Comparison of ENCODE assay signal across 8 cellular contexts in genomic region chr22:31944700-31945477, GRCh38. TPM values are rescaled to one million over a fixed set of nuclear protein-coding genes. Genes with fewer than 3 reads are reported as not detected.
A peak's percentile ranks its signal among the peaks of the same experiment; 100 is the strongest.
DNase-seq lines count a peak whose midpoint lies in the region; ATAC-seq, FAIRE-seq and TF ChIP-seq lines count a peak whose summit lies in the region.

No MANE protein-coding gene starts in this region.

- peak overlapping the region; percentile 88 for H3K4me2 ChIP-seq in HepG2 (ENCODE audit: low read depth, low read length)

- 10% methylated on average over 2 of the region's 77 CpGs for WGBS in HepG2 (ENCODE audit: low lambda C conversion rate)

- no peak; a peak in 1 of 4 replicates for TF ChIP-seq POLR2A in HepG2 (IDR thresholded peaks at IDR 0.05; ENCODE audit: insufficient read depth in 1 of 2, low read depth in 2 of 2, low read length in 2 of 2)

- peaks cover 44% of the 10 kb centered on the region for H3K4me1 ChIP-seq in HepG2 (ENCODE audit: insufficient read depth, low read length)

- peak overlapping the region; percentile 86 for H3K27ac ChIP-seq in HepG2 (ENCODE audit: extremely low read length, insufficient read depth, low read length)

- H3K36me3 ChIP-seq in HepG2 (replicated peaks in 1 of 2; ENCODE audit: control insufficient read depth in 1 of 2, insufficient read depth in 2 of 2, low read length in 2 of 2), result peaks cover 0 to 1% of the 10 kb centered on the region in 2 experiments; a peak in 3 of 5 replicates

- CTCF ChIA-PET in HepG2 (lab: Yijun Ruan, JAX; ENCODE audit: low intra/inter-chr PET ratio, low total read pairs), result no interaction called here

- TF ChIP-seq CTCF in HepG2 (CRISPR knock-in tag; IDR thresholded peaks at IDR 0.05), result 0 out of 2 replicates have a peak, but pooled peaks have one; percentile 7

- H3K9me3 ChIP-seq in HepG2 (ENCODE audit: low read length), result no peaks in the 10 kb centered on the region

- H2AFZ ChIP-seq in HepG2 (ENCODE audit: low read length), result no peak overlapping the region

- DNase-seq in activated CD4-positive, CD25-positive, alpha-beta regulatory T cell (lab: John Stamatoyannopoulos, UW), result peak; percentile 9 to 49 (median 35)
- no peak for DNase-seq in activated CD4-positive, CD25-positive, alpha-beta regulatory T cell treated with anti-CD3 and anti-CD28 coated beads, Interleukin-2, amount 50 U/mL, for 72 hours
- DNase-seq in SW480 (ENCODE audit: low spot score) (peak; percentile 18), cerebellum (ENCODE audit: low spot score) (peak; percentile 56), HepG2 (ENCODE audit: low spot score) (no peak), NCI-H510A treated with DMSO at 0.1 percent for 48 hours (lab: John Stamatoyannopoulos, UW) (no peak)
- DNase-seq in stimulated activated CD4-positive, alpha-beta T cell treated with anti-CD3 and anti-CD28 coated beads, TNF-alpha, amount 100 ng/mL, for 4 hours (ENCODE audit: low read depth in 3 of 3), result peak in 2 of 3 experiments; percentile 14 to 19

- H4K20me1 ChIP-seq in HepG2 (ENCODE audit: insufficient read depth, low read length), result peaks cover 4% of the 10 kb centered on the region; the same call in 1 of the 2 replicates

- FAIRE-seq in HepG2 (lab: Jason Lieb, UNC), result no peak

- BruUV-seq in HepG2 (replicated peaks; lab: Mats Ljungman, UMichigan), result no TSS peak

- H3K9ac ChIP-seq in HepG2 (ENCODE audit: insufficient read depth, low read depth, low read length), result peak overlapping the region; percentile 90

- H3K79me2 ChIP-seq in HepG2 (ENCODE audit: insufficient read depth, low read length), result peaks cover 42% of the 10 kb centered on the region

- in situ Hi-C loops in HepG2 (cut with HindIII; ENCODE audit: extremely low pct_ligation_motif_present, low pct_unique_long_range_greater_than_20kb), result loop anchor here (5.0 to 10.0 kb wide), 2 partner anchors 73 to 190 kb away; partner anchors contain the start of genes DEPDC5 and PRR14L

- TF ChIP-seq RAD21 in HepG2 (CRISPR knock-in tag; IDR thresholded peaks at IDR 0.05), result no peak; the same call in 1 of the 2 replicates

- TF ChIP-seq EP300 in HepG2 (IDR thresholded peaks at IDR 0.05; ENCODE audit: low read depth in 2 of 2, low read length in 2 of 2) (no peak), HepG2 (CRISPR knock-in tag; IDR thresholded peaks at IDR 0.05; ENCODE audit: borderline replicate concordance) (no peak)

- POLR2A ChIA-PET in HepG2 (lab: Yijun Ruan, JAX), result interaction anchor here (0.7 to 2.2 kb wide), 5 partner anchors 10 to 132 kb away, joined by 3 to 10 read pairs (median 4); no protein-coding TSS in a partner anchor

- ATAC-seq in HG03039 (IDR thresholded peaks at IDR 0.05; ENCODE audit: unreplicated experiment), result peak; percentile 21
- peak; percentile 30 for ATAC-seq in HepG2

- no peaks in the 10 kb centered on the region; a peak in 1 of 5 replicates for H3K27me3 ChIP-seq in HepG2 (ENCODE audit: control insufficient read depth in 1 of 2, insufficient read depth in 2 of 2, low read length in 2 of 2)

- peak overlapping the region; percentile 56 to 94 (median 94) for H3K4me3 ChIP-seq in HepG2 (replicated peaks in 1 of 3; ENCODE audit: insufficient read depth in 1 of 3, low read depth in 2 of 3, low read length in 3 of 3)

- intact Hi-C loops in HepG2 (cut with micrococcal nuclease; ENCODE audit: unreplicated experiment), result loop anchor here (1.0 kb wide), 1 partner anchor 284 kb away; no protein-coding TSS in a partner anchor

TF ChIP-seq in HepG2, 621 proteins besides CTCF, POLR2A, EP300 and RAD21 (continues in another document):
- no peak for TF ChIP-seq MAFG (CRISPR knock-in tag; IDR thresholded peaks at IDR 0.05)
- TF ChIP-seq ZBTB7B (CRISPR knock-in tag; IDR thresholded peaks at IDR 0.05), result peak; percentile 70; the same call in 1 of the 2 replicates
- no peak for TF ChIP-seq SCMH1 (CRISPR knock-in tag; IDR thresholded peaks at IDR 0.05; ENCODE audit: borderline replicate concordance)
- TF ChIP-seq ZNF280B (CRISPR knock-in tag; IDR thresholded peaks at IDR 0.05; ENCODE audit: borderline replicate concordance), result no peak
- TF ChIP-seq ASH2L (IDR thresholded peaks at IDR 0.05; ENCODE audit: insufficient read length, low read depth, low read length), result peak; percentile 18
- TF ChIP-seq ZNF766 (CRISPR knock-in tag; IDR thresholded peaks at IDR 0.05; ENCODE audit: borderline replicate concordance), result peak; percentile 8; the same call in 1 of the 2 replicates
- TF ChIP-seq ZNF761 (CRISPR knock-in tag; conservative IDR thresholded peaks at IDR 0.05), result no peak
- TF ChIP-seq RBM39 (IDR thresholded peaks at IDR 0.05; ENCODE audit: low read depth, low read length, poor library complexity, severe bottlenecking), result no peak
- TF ChIP-seq PCBP1 (IDR thresholded peaks at IDR 0.05; ENCODE audit: borderline replicate concordance, low read depth, low read length), result no peak
- TF ChIP-seq NFE2 (CRISPR knock-in tag; IDR thresholded peaks at IDR 0.05), result no peak
- TF ChIP-seq ZNF547 (CRISPR knock-in tag; IDR thresholded peaks at IDR 0.05), result no peak
- peak; percentile 26; the same call in 1 of the 2 replicates for TF ChIP-seq DMAP1 (CRISPR knock-in tag; IDR thresholded peaks at IDR 0.05)
- TF ChIP-seq KLF12 (CRISPR knock-in tag; IDR thresholded peaks at IDR 0.05; ENCODE audit: borderline replicate concordance), result peak; percentile 74; the same call in 1 of the 2 replicates
- TF ChIP-seq ZBTB25 (CRISPR knock-in tag; IDR thresholded peaks at IDR 0.05), result no peak
- no peak for TF ChIP-seq ATF4 (CRISPR knock-in tag; IDR thresholded peaks at IDR 0.05)
- TF ChIP-seq PRMT3 (CRISPR knock-in tag; IDR thresholded peaks at IDR 0.05; ENCODE audit: borderline replicate concordance, low read depth), result no peak
- no peak for TF ChIP-seq BRCA1 (CRISPR knock-in tag; IDR thresholded peaks at IDR 0.05)
- no peak for TF ChIP-seq ZNF337 (CRISPR knock-in tag; IDR thresholded peaks at IDR 0.05; ENCODE audit: borderline replicate concordance, low read depth)
- 0 out of 2 replicates have a peak, but pooled peaks have one; percentile 32 for TF ChIP-seq ZFP90 (CRISPR knock-in tag; IDR thresholded peaks at IDR 0.05; ENCODE audit: borderline replicate concordance)
- no peak for TF ChIP-seq ZNF703 (CRISPR knock-in tag; IDR thresholded peaks at IDR 0.05; ENCODE audit: borderline replicate concordance)
- no peak for TF ChIP-seq ZBTB42 (CRISPR knock-in tag; IDR thresholded peaks at IDR 0.05)

RNA-seq across cellular contexts. Expression of gene YWHAH, which starts 0.6 kb away (rescaled TPM):
- 128 TPM for total RNA-seq in cerebellum
- 92.7 and 112 TPM in 2 replicates for total RNA-seq in HepG2 (2016; rRNA removed; fragmentation: Illumina TruSeq; extraction: Trizol)
- total RNA-seq in HepG2 (2016; cell fraction: cytosol; rRNA removed; fragmentation: Illumina TruSeq; extraction: Trizol; ENCODE audit: low read depth), result 20.0 and 24.6 TPM in 2 replicates
- total RNA-seq in HepG2 (2016; cell fraction: insoluble cytoplasmic fraction; rRNA removed; fragmentation: Illumina TruSeq; extraction: Trizol), result 93.8 and 101 TPM in 2 replicates
- 56.3 and 62.2 TPM in 2 replicates for total RNA-seq in HepG2 (2016; cell fraction: membrane; rRNA removed; fragmentation: Illumina TruSeq; extraction: Trizol)
- total RNA-seq in HepG2 (2016; cell fraction: nucleus; rRNA removed; fragmentation: Illumina TruSeq; extraction: Trizol), result 30.2 and 35.4 TPM in 2 replicates
- 35.6 and 40.9 TPM in 2 replicates for polyA plus RNA-seq in HepG2 (2011; rRNA removed)
- 38.6 and 45.7 TPM in 2 replicates for polyA plus RNA-seq in HepG2 (2011; cell fraction: cytosol; rRNA removed)
- polyA plus RNA-seq in HepG2 (2011; cell fraction: nucleus; rRNA removed), result 17.5 and 20.3 TPM in 2 replicates
- 78.8 and 95.2 TPM in 2 replicates for polyA plus RNA-seq in HepG2 (2012)
- 19.0 and 24.6 TPM in 2 replicates for polyA plus RNA-seq in HepG2 (2016; cell fraction: cytosol; fragmentation: Illumina TruSeq; extraction: Trizol; ENCODE audit: low read depth)
- 117 and 129 TPM in 2 replicates for polyA plus RNA-seq in HepG2 (2016; cell fraction: insoluble cytoplasmic fraction; fragmentation: Illumina TruSeq; extraction: Trizol; ENCODE audit: low read depth)
- 43.9 and 52.9 TPM in 2 replicates for polyA plus RNA-seq in HepG2 (2016; cell fraction: membrane; fragmentation: Illumina TruSeq; extraction: Trizol; ENCODE audit: low read depth)
- polyA plus RNA-seq in HepG2 (2016; cell fraction: nucleus; fragmentation: Illumina TruSeq; extraction: Trizol; ENCODE audit: insufficient read depth, low read depth), result 57.2 and 66.4 TPM in 2 replicates
- 18.0 and 27.7 TPM in 2 replicates for polyA minus RNA-seq in HepG2 (2011; rRNA and poly(A)+ RNA removed; ENCODE audit: low replicate concordance)
- 24.6 and 31.3 TPM in 2 replicates for polyA minus RNA-seq in HepG2 (2011; cell fraction: cytosol; rRNA and poly(A)+ RNA removed)
- 12.7 and 18.4 TPM in 2 replicates for polyA minus RNA-seq in HepG2 (2011; cell fraction: nucleus; rRNA and poly(A)+ RNA removed)

Comparison
In these comparisons a context has a peak if more than half of its experiments do, and no peak if none do; other contexts are left out.
1. DNase-seq: peak in activated CD4-positive, CD25-positive, alpha-beta regulatory T cell (4 of 4), SW480 (single experiment), cerebellum (single experiment) and stimulated activated CD4-positive, alpha-beta T cell treated with anti-CD3 and anti-CD28 coated beads, TNF-alpha, amount 100 ng/mL, for 4 hours (2 of 3); none in activated CD4-positive, CD25-positive, alpha-beta regulatory T cell treated with anti-CD3 and anti-CD28 coated beads, Interleukin-2, amount 50 U/mL, for 72 hours (single experiment), HepG2 (single experiment) and NCI-H510A treated with DMSO at 0.1 percent for 48 hours (single experiment).